In genomic region chr20:47479093-47479492, GRCh38 we compare ENCODE assay signal across 29 cellular contexts. TPM values are rescaled to one million over a fixed set of nuclear protein-coding genes. Genes with fewer than 3 reads are reported as not detected.
A peak's percentile ranks its signal among the peaks of the same experiment; 100 is the strongest.
DNase-seq lines count a peak whose midpoint lies in the region; ATAC-seq, FAIRE-seq and TF ChIP-seq lines count a peak whose summit lies in the region.
"Had no signal": no experiment of that assay in that cellular context is flagged by ENCODE, and none has a peak within 500 bp of the region (broad histone marks: within the 10 kb centered on the region; RNA-seq: fewer than 3 reads in every experiment).

No MANE protein-coding gene starts in this region.

- no peaks in the 10 kb centered on the region for H3K36me3 Mint-ChIP-seq in IgD-negative memory B cell
- H3K36me3 Mint-ChIP-seq in stimulated activated effector memory CD8-positive, alpha-beta T cell treated with anti-CD3 and anti-CD28 coated beads, Interleukin-12 subunit alpha, Interleukin-12 subunit beta, amount 100 ng/mL, for 72 hours: no peaks in the 10 kb centered on the region

- intact Hi-C loops in left ventricle myocardium inferior (cut with micrococcal nuclease): no loop called here
- intact Hi-C loops in left cardiac atrium (cut with DNase I): no loop called here
- intact Hi-C loops in GM12878 (cut with micrococcal nuclease; ENCODE audit: unreplicated experiment): no loop called here
- intact Hi-C loops in posterior vena cava (cut with DNase I): no loop called here

- FAIRE-seq in GM12878 (lab: Jason Lieb, UNC): no peak
- FAIRE-seq: colon, D721Med, small intestine had no signal

- DNase-seq in left ventricle myocardium inferior (no peak), left cardiac atrium (no peak), GM12878 (ENCODE audit: low read depth, low spot score) (no peak), posterior vena cava (ENCODE audit: low spot score) (no peak)
- no peak for DNase-seq in stimulated activated effector memory CD8-positive, alpha-beta T cell treated with anti-CD3 and anti-CD28 coated beads, Interleukin-12 subunit alpha, Interleukin-12 subunit beta, amount 100 ng/mL, for 72 hours (ENCODE audit: low spot score in 2 of 2)
- DNase-seq: activated CD4-positive, alpha-beta T cell treated with anti-CD3 and anti-CD28 coated beads, Interleukin-2, amount 50 U/mL, for 48 hours; activated gamma-delta T cell treated with Interleukin-2 at 50 U/mL for 16 hours; brain microvascular endothelial cell; effector memory CD8-positive, alpha-beta T cell; EL; esophagus squamous epithelium; HCEC 1CT; NCI-H1105; NCI-H2029; NCI-H69; nucleus accumbens; SK-N-SH; stimulated activated CD4-positive, alpha-beta T cell treated with anti-CD3 and anti-CD28 coated beads, Interleukin-2, amount 100 ng/mL, for 24 hours; T-helper 9 cell; thyroid gland; WERI-Rb-1 had no signal

- peak overlapping the region; percentile 75 for H3K27ac ChIP-seq in left ventricle myocardium inferior (replicated peaks)
- peak overlapping the region; percentile 8; the same call in 1 of the 2 replicates for H3K27ac ChIP-seq in GM12878 (ENCODE audit: control insufficient read depth, insufficient read depth)
- H3K27ac ChIP-seq: brain microvascular endothelial cell, C4-2B, gastroesophageal sphincter, thyroid gland, WERI-Rb-1 had no signal

- peak overlapping the region; percentile 55 for H2AFZ ChIP-seq in GM12878 (ENCODE audit: control insufficient read depth, low read depth, low read length)

- POLR2A ChIA-PET in GM12878 (lab: Charles Lee): interaction anchor here (1.0 to 1.9 kb wide), 3 partner anchors 7 to 95 kb away, joined by 4 to 5 read pairs (median 5); no protein-coding TSS in a partner anchor

- H3K27me3 ChIP-seq in left ventricle myocardium inferior (ENCODE audit: low read depth) (no peaks in the 10 kb centered on the region), GM12878 (replicated peaks in 1 of 2; ENCODE audit: control insufficient read depth in 2 of 2, insufficient read depth in 2 of 2, low read length in 1 of 2) (no peaks in the 10 kb centered on the region)
- H3K27me3 ChIP-seq: brain microvascular endothelial cell, esophagus squamous epithelium, gastroesophageal sphincter, thyroid gland had no signal

- H3K9ac ChIP-seq in GM12878 (ENCODE audit: control insufficient read depth, insufficient read depth, low read length): no peak overlapping the region
- H3K9ac ChIP-seq: SK-N-SH had no signal

- SMC1A ChIA-PET in GM12878 (lab: Charles Lee; ENCODE audit: uncharacterized antibody, unreplicated experiment): interaction anchor here (0.6 to 0.7 kb wide), 2 partner anchors 39 to 376 kb away, joined by 4 read pairs; no protein-coding TSS in a partner anchor

- no peak overlapping the region for H3K4me3 ChIP-seq in left ventricle myocardium inferior
- H3K4me3 ChIP-seq in GM12878: no peak overlapping the region
- H3K4me3 ChIP-seq: esophagus squamous epithelium, gastroesophageal sphincter, thyroid gland had no signal

- no peaks in the 10 kb centered on the region; the same call in 1 of the 2 replicates for H3K79me2 ChIP-seq in GM12878 (ENCODE audit: control insufficient read depth, insufficient read depth, low read length)

- H3K4me1 ChIP-seq in left ventricle myocardium inferior: peaks cover 9% of the 10 kb centered on the region
- H3K4me1 ChIP-seq in GM12878 (ENCODE audit: control insufficient read depth, insufficient read depth, low read length): peaks cover 25% of the 10 kb centered on the region
- H3K4me1 ChIP-seq: gastroesophageal sphincter, thyroid gland had no signal

- H3K9me3 Mint-ChIP-seq in IgD-negative memory B cell: no peaks in the 10 kb centered on the region
- no peaks in the 10 kb centered on the region for H3K9me3 Mint-ChIP-seq in stimulated activated effector memory CD8-positive, alpha-beta T cell treated with anti-CD3 and anti-CD28 coated beads, Interleukin-12 subunit alpha, Interleukin-12 subunit beta, amount 100 ng/mL, for 72 hours
- H3K9me3 Mint-ChIP-seq: effector memory CD8-positive, alpha-beta T cell had no signal

- H3K4me2 ChIP-seq in GM12878 (ENCODE audit: control insufficient read depth, insufficient read depth): no peak overlapping the region
- H3K4me2 ChIP-seq: SK-N-SH had no signal

- H4K20me1 ChIP-seq in GM12878 (ENCODE audit: control insufficient read depth, insufficient read depth): no peaks in the 10 kb centered on the region

- H3K4me1 Mint-ChIP-seq in IgD-negative memory B cell: peaks cover 15 to 32% (median 19%) of the 10 kb centered on the region in 3 donors
- H3K4me1 Mint-ChIP-seq in stimulated activated effector memory CD8-positive, alpha-beta T cell treated with anti-CD3 and anti-CD28 coated beads, Interleukin-12 subunit alpha, Interleukin-12 subunit beta, amount 100 ng/mL, for 72 hours: peaks cover 22% of the 10 kb centered on the region

- in situ Hi-C loops in GM12878 (cut with MboI): no loop called here

- TF ChIP-seq EP300 in GM12878 (IDR thresholded peaks at IDR 0.05; ENCODE audit: borderline replicate concordance in 1 of 2, control insufficient read depth in 1 of 2, low read depth in 2 of 2, low read length in 2 of 2): no peak

- H3K27ac Mint-ChIP-seq in IgD-negative memory B cell: peak overlapping the region; percentile 49 to 96 (median 74)
- H3K27ac Mint-ChIP-seq in stimulated activated effector memory CD8-positive, alpha-beta T cell treated with anti-CD3 and anti-CD28 coated beads, Interleukin-12 subunit alpha, Interleukin-12 subunit beta, amount 100 ng/mL, for 72 hours: peak overlapping the region; percentile 62

- H3K9me3 ChIP-seq in left ventricle myocardium inferior (replicated peaks): no peaks in the 10 kb centered on the region
- H3K9me3 ChIP-seq in GM12878 (replicated peaks; ENCODE audit: control insufficient read depth, insufficient read depth, low read length): no peaks in the 10 kb centered on the region
- H3K9me3 ChIP-seq: esophagus squamous epithelium, gastroesophageal sphincter, SK-N-SH, thyroid gland had no signal

- no peak for TF ChIP-seq POLR2A in GM12878 (IDR thresholded peaks at IDR 0.05; ENCODE audit: low read depth, low read length)

- RAD21 ChIA-PET in GM12878 (lab: Charles Lee; ENCODE audit: unreplicated experiment): interaction anchor here (0.9 kb wide), 1 partner anchor 8 kb away, joined by 4 read pairs; no protein-coding TSS in a partner anchor

- TF ChIP-seq CTCF in left ventricle myocardium inferior (IDR thresholded peaks at IDR 0.05; ENCODE audit: borderline replicate concordance) (no peak), GM12878 (IDR thresholded peaks at IDR 0.05 in 2 of 3, conservative IDR thresholded peaks at IDR 0.05 in 1 of 3; ENCODE audit: control insufficient read depth in 2 of 3, extremely low read depth in 1 of 3, insufficient read depth in 1 of 3, low read depth in 3 of 3, low read length in 3 of 3) (no peak)

- ATAC-seq in left cardiac atrium (no peak), GM12878 (peak; percentile 29), HG02938 (IDR thresholded peaks at IDR 0.05; ENCODE audit: unreplicated experiment) (no peak), GM19035 (IDR thresholded peaks at IDR 0.05; ENCODE audit: unreplicated experiment) (no peak)
- ATAC-seq in stimulated activated effector memory CD8-positive, alpha-beta T cell treated with anti-CD3 and anti-CD28 coated beads, Interleukin-12 subunit alpha, Interleukin-12 subunit beta, amount 100 ng/mL, for 72 hours: no peak
- ATAC-seq: effector memory CD8-positive, alpha-beta T cell; gastroesophageal sphincter had no signal

- CTCF ChIA-PET in GM12878 (lab: Yijun Ruan, JAX): no interaction called here

- 63% methylated on average over 4 of the region's 4 CpGs for WGBS in GM12878 (ENCODE audit: insufficient coverage, insufficient replicate concordance, low lambda C conversion rate, missing lambda C conversion rate)

- no TSS peak for BruUV-seq in GM12878 (replicated peaks; lab: Mats Ljungman, UMichigan)

- no peak for TF ChIP-seq RAD21 in GM12878 (IDR thresholded peaks at IDR 0.05; ENCODE audit: insufficient read depth, low read depth, low read length)

- H3K27me3 Mint-ChIP-seq in IgD-negative memory B cell: no peaks in the 10 kb centered on the region
- H3K27me3 Mint-ChIP-seq: effector memory CD8-positive, alpha-beta T cell had no signal

- H3K36me3 ChIP-seq in left ventricle myocardium inferior (no peaks in the 10 kb centered on the region), GM12878 (ENCODE audit: control insufficient read depth in 2 of 2, insufficient read depth in 2 of 2, low read length in 1 of 2) (no peaks in the 10 kb centered on the region)
- H3K36me3 ChIP-seq: brain microvascular endothelial cell, esophagus squamous epithelium, gastroesophageal sphincter, thyroid gland, WERI-Rb-1 had no signal

- H3K4me3 Mint-ChIP-seq in IgD-negative memory B cell: peak overlapping the region in 2 of 4 donors; percentile 25 to 67
- H3K4me3 Mint-ChIP-seq in stimulated activated effector memory CD8-positive, alpha-beta T cell treated with anti-CD3 and anti-CD28 coated beads, Interleukin-12 subunit alpha, Interleukin-12 subunit beta, amount 100 ng/mL, for 72 hours: no peak overlapping the region
- H3K4me3 Mint-ChIP-seq: effector memory CD8-positive, alpha-beta T cell had no signal

TF ChIP-seq in GM12878, 131 proteins besides CTCF, POLR2A, EP300 and RAD21 (continues in another document):
- 0 out of 2 replicates have a peak, but pooled peaks have one; percentile 21 for TF ChIP-seq NFXL1 (IDR thresholded peaks at IDR 0.05; ENCODE audit: borderline replicate concordance)
- TF ChIP-seq RUNX3 (IDR thresholded peaks at IDR 0.05; ENCODE audit: low read length): no peak
- TF ChIP-seq HDAC6 (IDR thresholded peaks at IDR 0.05; ENCODE audit: unreplicated experiment): no peak

RNA-seq across cellular contexts. Expression of gene NCOA3, which starts 22.6 kb away (rescaled TPM):
- total RNA-seq in left ventricle myocardium inferior (23.8 TPM), left cardiac atrium (10 to 100 TPM; 18.6 to 25.2 TPM), GM12878 (2014; rRNA removed) (82.4 and 88.7 TPM in 2 replicates), GM12878 (2014; rRNA removed; fragmentation: Illumina TruSeq; extraction: Trizol) (95.3 and 95.8 TPM in 2 replicates), GM12878 (2021) (87.4 and 96.2 TPM in 2 replicates), posterior vena cava (10 to 100 TPM; 39.0 to 46.6 TPM)
- polyA plus RNA-seq in IgD-negative memory B cell (64.7 TPM), GM12878 (2011; rRNA removed) (92.6 and 114 TPM in 2 replicates), GM12878 (2014; fragmentation: Illumina TruSeq; extraction: Trizol) (78.2 and 94.6 TPM in 2 replicates), GM12878 (2014; fragmentation: Nextera tagmentation; extraction: Ambion mirVana) (10 to 100 TPM; 16.9 to 18.0 TPM), GM12878 (2014; rRNA removed) (62.4 and 66.0 TPM in 2 replicates), GM12878 (2016; fragmentation: Nextera tagmentation; extraction: Ambion mirVana) (10 to 100 TPM; 68.1 to 69.1 TPM)
- total RNA-seq in GM12878 (2013; cell fraction: nucleolus; rRNA removed): 241 and 256 TPM in 2 replicates
- 30.3 TPM for polyA plus RNA-seq in GM12878 (2011; ENCODE audit: low read depth)
- 60.3 and 60.4 TPM in 2 replicates for polyA plus RNA-seq in GM12878 (2011; cell fraction: cytosol; rRNA removed)
- polyA plus RNA-seq in GM12878 (2011; cell fraction: nucleus; rRNA removed): 89.9 and 95.2 TPM in 2 replicates
- polyA plus RNA-seq in GM12878 (2012): 38.3 and 50.2 TPM in 2 replicates
- 126 and 138 TPM in 2 replicates for polyA minus RNA-seq in GM12878 (2011; rRNA and poly(A)+ RNA removed)
- 52.3 and 52.4 TPM in 2 replicates for polyA minus RNA-seq in GM12878 (2011; cell fraction: cytosol; rRNA and poly(A)+ RNA removed)
- polyA minus RNA-seq in GM12878 (2011; cell fraction: nucleus; rRNA and poly(A)+ RNA removed): 48.2 and 66.5 TPM in 2 replicates
